ENCODE assay signal across 10 cellular contexts in the genomic region with DNA sequence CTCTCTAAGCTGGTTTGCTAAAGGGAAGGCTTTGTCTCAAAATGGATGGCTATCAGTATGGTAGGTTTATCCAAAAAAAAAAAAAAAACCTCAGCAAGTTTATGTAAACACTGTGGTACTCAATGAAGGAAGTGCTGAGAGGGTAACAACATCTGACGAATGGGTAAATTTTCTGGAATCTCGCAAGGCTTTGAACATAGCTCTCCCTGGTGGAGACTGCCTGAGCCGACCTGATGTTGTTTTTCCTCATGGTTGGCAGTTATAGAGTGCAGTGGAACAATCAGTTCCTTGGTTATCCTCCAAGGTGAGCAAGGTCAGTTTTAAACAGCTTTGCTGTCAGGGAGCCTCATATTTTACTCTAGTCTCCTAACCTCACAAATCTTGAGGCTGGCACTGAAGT.
A peak's percentile ranks its signal among the peaks of the same experiment; 100 is the strongest.
DNase-seq lines count a peak whose midpoint lies in the region; FAIRE-seq and TF ChIP-seq lines count a peak whose summit lies in the region.
"Had no signal": no experiment of that assay in that cellular context is flagged by ENCODE, and none has a peak within 500 bp of the region (broad histone marks: within the 10 kb centered on the region; RNA-seq: fewer than 3 reads in every experiment).

No MANE protein-coding gene starts in this region.

- no peak for TF ChIP-seq POLR2A in GM12891 (IDR thresholded peaks at IDR 0.05; ENCODE audit: low read depth, low read length)

- FAIRE-seq in kidney (lab: Jason Lieb, UNC) (no peak), GM12891 (lab: Jason Lieb, UNC) (no peak), frontal cortex (lab: Jason Lieb, UNC) (no peak)
- FAIRE-seq: endothelial cell of umbilical vein had no signal

- H3K4me3 ChIP-seq in astrocyte of the cerebellum (ENCODE audit: low read depth, low read length) (no peak overlapping the region), kidney (ENCODE audit: low read length in 2 of 2) (no peak overlapping the region)

- TF ChIP-seq CTCF in astrocyte of the cerebellum (IDR thresholded peaks at IDR 0.05; ENCODE audit: low read depth, low read length, missing control alignments) (peak; percentile 58), kidney (IDR thresholded peaks at IDR 0.05; ENCODE audit: borderline replicate concordance, extremely low read depth, insufficient read depth) (peak; percentile 40)

- no peaks in the 10 kb centered on the region for H3K4me1 ChIP-seq in kidney (ENCODE audit: control insufficient read depth in 1 of 2, insufficient read depth in 1 of 2, low read depth in 1 of 2, low read length in 2 of 2)

- no peak overlapping the region for H3K27ac ChIP-seq in kidney (ENCODE audit: low read depth in 2 of 2, low read length in 2 of 2)

- in situ Hi-C loops in astrocyte of the cerebellum (cut with HindIII; ENCODE audit: low sequenced_read_pairs): no loop called here

- H3K9ac ChIP-seq in kidney (ENCODE audit: low read length in 2 of 2): no peak overlapping the region

- no peaks in the 10 kb centered on the region for H3K9me3 ChIP-seq in kidney (ENCODE audit: control insufficient read depth in 1 of 2, low read length in 2 of 2)

- no peaks in the 10 kb centered on the region for H3K36me3 ChIP-seq in kidney (ENCODE audit: control insufficient read depth in 1 of 2, insufficient read depth in 2 of 2, low read length in 2 of 2)

- DNase-seq in AG08396 (ENCODE audit: low spot score) (peak; percentile 11), HK-2 (ENCODE audit: unreplicated experiment) (peak; percentile 13), astrocyte of the cerebellum (ENCODE audit: low read depth) (no peak), kidney (no peak), GM12891 (ENCODE audit: insufficient read length, low spot score) (no peak), frontal cortex (ENCODE audit: low spot score in 2 of 2) (no peak)
- no peak for DNase-seq in stimulated activated CD8-positive, alpha-beta memory T cell treated with anti-CD3 and anti-CD28 coated beads, Interleukin-4, amount 100 ng/mL, for 48 hours
- no peak for DNase-seq in activated CD8-positive, alpha-beta memory T cell treated with anti-CD3 and anti-CD28 coated beads, Interleukin-2, amount 50 U/mL, for 4 hours
- DNase-seq: stimulated activated CD4-positive, alpha-beta T cell treated with anti-CD3 and anti-CD28 coated beads, Interleukin-15, amount 100 ng/mL, for 24 hours had no signal

- intact Hi-C loops in kidney (cut with DNase I): no loop called here

TF ChIP-seq in GM12891, 5 proteins besides CTCF, POLR2A, EP300 and RAD21:
- TF ChIP-seq POLR2AphosphoS5 (IDR thresholded peaks at IDR 0.05; ENCODE audit: low read depth, low read length): no peak
- TF ChIP-seq TAF1 (IDR thresholded peaks at IDR 0.05; ENCODE audit: low read depth, low read length): no peak
- no peak for TF ChIP-seq PAX5 (IDR thresholded peaks at IDR 0.05; ENCODE audit: insufficient read depth, low read length, severe bottlenecking)
- no peak for TF ChIP-seq POU2F2 (IDR thresholded peaks at IDR 0.05; ENCODE audit: low read depth, low read length)
- TF ChIP-seq SPI1 (IDR thresholded peaks at IDR 0.05; ENCODE audit: low read depth, low read length): no peak

Comparison
In these comparisons a context has a peak if more than half of its experiments do, and no peak if none do; other contexts are left out.
1. DNase-seq: peak in AG08396 (single experiment) and HK-2 (single experiment); none in astrocyte of the cerebellum (single experiment), kidney (single experiment), GM12891 (single experiment), stimulated activated CD8-positive, alpha-beta memory T cell treated with anti-CD3 and anti-CD28 coated beads, Interleukin-4, amount 100 ng/mL, for 48 hours (single experiment), activated CD8-positive, alpha-beta memory T cell treated with anti-CD3 and anti-CD28 coated beads, Interleukin-2, amount 50 U/mL, for 4 hours (single experiment) and frontal cortex (0 of 2).